ENCODE assay signal across 9 cellular contexts in the genomic region with DNA sequence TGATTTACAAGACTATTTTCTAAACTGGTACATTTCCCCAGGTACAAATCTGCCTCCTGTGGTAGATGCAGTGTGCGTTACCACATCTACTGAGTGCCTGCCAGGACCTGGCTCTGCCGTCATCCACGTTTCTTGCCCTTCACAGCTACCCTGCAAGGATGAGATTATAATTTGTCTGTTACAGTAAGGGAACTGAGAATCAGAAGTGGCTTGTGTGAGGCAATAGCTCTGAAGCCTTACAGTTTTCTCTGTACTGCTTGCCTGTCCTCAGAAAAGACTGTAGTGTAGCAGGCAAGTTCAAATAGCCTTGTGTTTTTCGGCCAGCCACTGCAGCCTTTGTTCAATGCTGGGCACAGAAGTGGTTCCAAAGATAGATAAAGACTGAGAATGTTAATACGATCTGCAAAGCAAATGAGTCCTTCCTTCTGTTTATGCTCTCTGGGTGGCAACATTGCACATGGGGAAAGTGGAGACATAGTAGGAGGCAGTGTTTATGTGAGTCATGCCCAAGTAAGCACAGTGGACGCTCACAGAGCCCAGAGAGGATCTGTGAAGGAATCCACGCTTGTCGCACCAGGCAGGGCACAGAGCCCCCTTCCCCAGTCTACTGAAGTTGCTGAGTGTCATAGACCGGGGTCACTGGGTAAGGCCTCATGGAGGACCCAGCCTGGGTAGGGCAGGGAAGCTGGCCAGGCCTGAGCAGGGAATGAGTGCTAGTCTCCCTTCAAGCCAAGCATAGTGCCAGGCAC. TPM values are rescaled to one million over a fixed set of nuclear protein-coding genes. Genes with fewer than 3 reads are reported as not detected.
DNase-seq lines count a peak whose midpoint lies in the region; ATAC-seq, FAIRE-seq and TF ChIP-seq lines count a peak whose summit lies in the region.
"Had no signal": no experiment of that assay in that cellular context is flagged by ENCODE, and none has a peak within 500 bp of the region (broad histone marks: within the 10 kb centered on the region; RNA-seq: fewer than 3 reads in every experiment).

No MANE protein-coding gene starts in this region.

- peak overlapping the region in 1 of 2 experiments; percentile 79; a peak in 2 of 4 replicates for H3K9ac ChIP-seq in K562 (ENCODE audit: insufficient read depth in 1 of 2, low read depth in 2 of 2, low read length in 2 of 2)

- TF ChIP-seq EP300 in K562 (IDR thresholded peaks at IDR 0.05; ENCODE audit: low read length) (no peak), upper lobe of left lung (IDR thresholded peaks at IDR 0.05) (no peak)

- WGBS in K562 (ENCODE audit: insufficient coverage, low coverage, missing lambda C conversion rate), result 53% methylated on average over 9 of the region's 9 CpGs
- WGBS in upper lobe of left lung, 2 donors, result 59 to 65% methylated on average over 9 of the region's 9 CpGs

- H3K36me3 ChIP-seq in K562 (ENCODE audit: control insufficient read depth, insufficient read depth, low read length), result peaks cover 33% of the 10 kb centered on the region; the same call in 2 of the 3 replicates
- peaks cover 4 to 29% (median 7%) of the 10 kb centered on the region in 4 donors for H3K36me3 ChIP-seq in upper lobe of left lung

- POLR2A ChIA-PET in K562 (lab: Yijun Ruan, JAX), result interaction anchor here (0.6 to 1.9 kb wide), 7 partner anchors 8 to 42 kb away, joined by 3 to 7 read pairs (median 3); no protein-coding TSS in a partner anchor

- DNase-seq in activated CD4-positive, alpha-beta T cell treated with anti-CD3 and anti-CD28 coated beads, Interleukin-2, amount 10 ng/mL, durations not matched to agents 24 days and 14 days, result no peak
- DNase-seq in activated CD4-positive, alpha-beta T cell treated with anti-CD3 and anti-CD28 coated beads for 4 hours, result no peak
- no peak for DNase-seq in K562 (ENCODE audit: extremely low read depth in 1 of 4, low spot score in 3 of 4)
- peak; percentile 82 for DNase-seq in left kidney (ENCODE audit: low read depth, low spot score)
- DNase-seq in upper lobe of left lung, result peak in 1 of 2 donors; percentile 66
- DNase-seq in NCI-H1105 (lab: John Stamatoyannopoulos, UW), result no peak

- H3K4me2 ChIP-seq in K562 (ENCODE audit: insufficient read depth, low read length), result no peak overlapping the region

- H3K79me2 ChIP-seq in K562 (ENCODE audit: control insufficient read depth, insufficient read depth, low read length), result no peaks in the 10 kb centered on the region

- no peak overlapping the region for H3K4me3 ChIP-seq in K562
- no peak overlapping the region for H3K4me3 ChIP-seq in upper lobe of left lung

- TF ChIP-seq CTCF in K562 (IDR thresholded peaks at IDR 0.05 in 2 of 3, conservative IDR thresholded peaks at IDR 0.05 in 1 of 3; ENCODE audit: insufficient read depth in 2 of 3, low read depth in 1 of 3, low read length in 3 of 3) (no peak), upper lobe of left lung (IDR thresholded peaks at IDR 0.05) (no peak)

- peak overlapping the region; percentile 38 for H3K4me3 Mint-ChIP-seq in activated CD4-positive, alpha-beta T cell treated with anti-CD3 and anti-CD28 coated beads, Interleukin-2, amount 10 ng/mL, durations not matched to agents 24 days and 14 days
- H3K4me3 Mint-ChIP-seq: B cell had no signal

- TF ChIP-seq RAD21 in K562 (CRISPR knock-in tag; conservative IDR thresholded peaks at IDR 0.05 in 1 of 2, IDR thresholded peaks at IDR 0.05 in 1 of 2), result no peak

- intact Hi-C loops in activated CD4-positive, alpha-beta T cell treated with anti-CD3 and anti-CD28 coated beads, Interleukin-2, amount 10 ng/mL, durations not matched to agents 24 days and 14 days (cut with micrococcal nuclease), result loop anchor here (1.0 kb wide), 1 partner anchor 8 kb away; no protein-coding TSS in a partner anchor
- intact Hi-C loops in K562 (cut with micrococcal nuclease), result loop anchor here (5.0 kb wide), 1 partner anchor 78 kb away; no protein-coding TSS in a partner anchor

- H3K27me3 ChIP-seq in K562 (ENCODE audit: control insufficient read depth in 2 of 2, insufficient read depth in 2 of 2, low read length in 2 of 2), result no peaks in the 10 kb centered on the region
- no peaks in the 10 kb centered on the region for H3K27me3 ChIP-seq in upper lobe of left lung

- CTCF ChIA-PET in K562 (lab: Yijun Ruan, JAX; ENCODE audit: low intra/inter-chr PET ratio), result no interaction called here

- H2AFZ ChIP-seq in K562 (ENCODE audit: low read depth, low read length), result no peak overlapping the region

- peaks cover 81% of the 10 kb centered on the region for H3K4me1 Mint-ChIP-seq in activated CD4-positive, alpha-beta T cell treated with anti-CD3 and anti-CD28 coated beads, Interleukin-2, amount 10 ng/mL, durations not matched to agents 24 days and 14 days
- H3K4me1 Mint-ChIP-seq: B cell had no signal

- H3K4me1 ChIP-seq in K562 (replicated peaks in 1 of 2; ENCODE audit: control insufficient read depth in 2 of 2, insufficient read depth in 2 of 2, low read length in 2 of 2) (peaks cover 39 to 56% of the 10 kb centered on the region in 2 experiments), upper lobe of left lung (peaks cover 37 to 58% (median 53%) of the 10 kb centered on the region in 4 donors)

- H3K9me1 ChIP-seq in K562 (ENCODE audit: control insufficient read depth, insufficient read depth, low read length), result no peaks in the 10 kb centered on the region

- TF ChIP-seq POLR2A in K562 (conservative IDR thresholded peaks at IDR 0.05) (no peak), upper lobe of left lung (IDR thresholded peaks at IDR 0.05) (no peak)

- ATAC-seq in K562 (peak; percentile 22), upper lobe of left lung (ENCODE audit: low FRiP score in 2 of 2) (peak; percentile 69 to 72), HG03442 (IDR thresholded peaks at IDR 0.05; ENCODE audit: unreplicated experiment) (no peak), GM18520 (IDR thresholded peaks at IDR 0.05; ENCODE audit: unreplicated experiment) (no peak)

- BruUV-seq in K562 (replicated peaks; lab: Mats Ljungman, UMichigan), result no TSS peak

- peak overlapping the region; percentile 96 for H3K27ac Mint-ChIP-seq in activated CD4-positive, alpha-beta T cell treated with anti-CD3 and anti-CD28 coated beads, Interleukin-2, amount 10 ng/mL, durations not matched to agents 24 days and 14 days
- H3K27ac Mint-ChIP-seq: B cell had no signal

- H4K20me1 ChIP-seq in K562 (replicated peaks; ENCODE audit: control insufficient read depth, insufficient read depth, low read length), result no peaks in the 10 kb centered on the region

- H3K27ac ChIP-seq in K562 (ENCODE audit: extremely low read depth, low read depth, low read length), result no peak overlapping the region
- H3K27ac ChIP-seq in upper lobe of left lung, result peak overlapping the region; percentile 66 to 76 (median 68)

- no peaks in the 10 kb centered on the region for H3K9me3 Mint-ChIP-seq in activated CD4-positive, alpha-beta T cell treated with anti-CD3 and anti-CD28 coated beads, Interleukin-2, amount 10 ng/mL, durations not matched to agents 24 days and 14 days

- in situ Hi-C loops in K562 (cut with MboI), result no loop called here

- peak; percentile 69 for FAIRE-seq in K562 (lab: Jason Lieb, UNC)

- H3K27me3 Mint-ChIP-seq in activated CD4-positive, alpha-beta T cell treated with anti-CD3 and anti-CD28 coated beads, Interleukin-2, amount 10 ng/mL, durations not matched to agents 24 days and 14 days, result no peaks in the 10 kb centered on the region

- H3K9me3 ChIP-seq in K562 (replicated peaks; ENCODE audit: control insufficient read depth, insufficient read depth, low read depth, low read length), result no peaks in the 10 kb centered on the region
- H3K9me3 ChIP-seq in upper lobe of left lung, result no peaks in the 10 kb centered on the region

- peaks cover 57% of the 10 kb centered on the region for H3K36me3 Mint-ChIP-seq in activated CD4-positive, alpha-beta T cell treated with anti-CD3 and anti-CD28 coated beads, Interleukin-2, amount 10 ng/mL, durations not matched to agents 24 days and 14 days (ENCODE audit: low read depth)

TF ChIP-seq in K562, 482 proteins besides CTCF, POLR2A, EP300 and RAD21 (continues in another document):
- TF ChIP-seq CREB3L1 (IDR thresholded peaks at IDR 0.05; ENCODE audit: borderline replicate concordance, low read depth), result no peak
- TF ChIP-seq SMARCA5 (IDR thresholded peaks at IDR 0.05), result no peak
- TF ChIP-seq, protein P1, sequence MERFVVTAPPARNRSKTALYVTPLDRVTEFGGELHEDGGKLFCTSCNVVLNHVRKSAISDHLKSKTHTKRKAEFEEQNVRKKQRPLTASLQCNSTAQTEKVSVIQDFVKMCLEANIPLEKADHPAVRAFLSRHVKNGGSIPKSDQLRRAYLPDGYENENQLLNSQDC (CRISPR knock-in tag; IDR thresholded peaks at IDR 0.05), result no peak

RNA-seq across cellular contexts. Expression of gene MICAL2, which starts 49.1 kb away (rescaled TPM):
- 501 and 510 TPM in 2 replicates for total RNA-seq in activated CD4-positive, alpha-beta T cell treated with anti-CD3 and anti-CD28 coated beads, Interleukin-2, amount 10 ng/mL, durations not matched to agents 24 days and 14 days
- total RNA-seq in K562 (2011; cell fraction: chromatin; rRNA removed; ENCODE audit: low replicate concordance), result 173 and 222 TPM in 2 replicates
- total RNA-seq in K562 (2011; cell fraction: nucleolus; rRNA removed), result 77.0 and 99.7 TPM in 2 replicates
- 107 and 133 TPM in 2 replicates for total RNA-seq in K562 (2011; cell fraction: nucleoplasm; rRNA removed)
- 33.6 and 42.7 TPM in 2 replicates for total RNA-seq in K562 (2014; rRNA removed)
- total RNA-seq in K562 (2014; rRNA removed; fragmentation: Illumina TruSeq; extraction: Trizol), result 35.0 and 36.8 TPM in 2 replicates
- 22.9 and 23.7 TPM in 2 replicates for total RNA-seq in K562 (2015; rRNA removed; fragmentation: Illumina TruSeq; extraction: Trizol)
- total RNA-seq in K562 (2021), result 63.5 and 64.2 TPM in 2 replicates
- polyA plus RNA-seq in K562 (2011; rRNA removed), result 38.1 and 47.3 TPM in 2 replicates
- 28.3 and 36.5 TPM in 2 replicates for polyA plus RNA-seq in K562 (2011; cell fraction: cytosol; rRNA removed)
- 46.0 and 76.1 TPM in 2 replicates for polyA plus RNA-seq in K562 (2011; cell fraction: nucleus; rRNA removed)
- 31.7 and 42.8 TPM in 2 replicates for polyA plus RNA-seq in K562 (2012)
- 40.3 and 43.0 TPM in 2 replicates for polyA plus RNA-seq in K562 (2014; fragmentation: Illumina TruSeq; extraction: Trizol)
- 1 to 10 TPM; 4.7 to 5.9 TPM for polyA plus RNA-seq in K562 (2014; fragmentation: Nextera tagmentation; extraction: Ambion mirVana)
- polyA plus RNA-seq in K562 (2014; rRNA removed), result 23.3 and 24.0 TPM in 2 replicates
- polyA minus RNA-seq in K562 (2011; rRNA and poly(A)+ RNA removed), result 82.4 and 92.6 TPM in 2 replicates
- 47.4 and 54.4 TPM in 2 replicates for polyA minus RNA-seq in K562 (2011; cell fraction: cytosol; rRNA and poly(A)+ RNA removed)
- polyA minus RNA-seq in K562 (2011; cell fraction: nucleus; rRNA and poly(A)+ RNA removed), result 66.9 and 104 TPM in 2 replicates
- total RNA-seq in upper lobe of left lung, result 100 to 1,000 TPM; 138 to 327 (median 175) TPM

Comparison
In these comparisons a context has a peak if more than half of its experiments do, and no peak if none do; other contexts are left out.
1. ATAC-seq: peak in K562 (single experiment) and upper lobe of left lung (2 of 2); none in HG03442 (single experiment) and GM18520 (single experiment).